ENCODE assay signal across 15 cellular contexts in genomic region chr10:34941471-34942357, GRCh38.
DNase-seq lines count a peak whose midpoint lies in the region; ATAC-seq, FAIRE-seq and TF ChIP-seq lines count a peak whose summit lies in the region.
"Had no signal": no experiment of that assay in that cellular context is flagged by ENCODE, and none has a peak within 500 bp of the region (broad histone marks: within the 10 kb centered on the region; RNA-seq: fewer than 3 reads in every experiment).

No MANE protein-coding gene starts in this region.

- H3K27ac ChIP-seq in astrocyte (ENCODE audit: low read depth, low read length) = no peak overlapping the region
- H3K27ac ChIP-seq in ovary = no peak overlapping the region
- H3K27ac ChIP-seq: BLaER1 treated with 17β-estradiol and CSF1 and Interleukin-3, amounts not matched to agents 10 nM and 100 nM had no signal

- H2AFZ ChIP-seq in astrocyte (ENCODE audit: low read depth, low read length) = peak overlapping the region; percentile 28

- in situ Hi-C loops in KBM-7 (cut with MboI; ENCODE audit: low pct_unique_long_range_greater_than_20kb, low sequenced_read_pairs) = no loop called here

- H3K4me3 Mint-ChIP-seq in astrocyte (ENCODE audit: unreplicated experiment) = no peak overlapping the region
- H3K4me3 Mint-ChIP-seq: brain had no signal

- no peak for TF ChIP-seq EP300 in ovary (IDR thresholded peaks at IDR 0.05)

- no peaks in the 10 kb centered on the region for H4K20me1 ChIP-seq in astrocyte (ENCODE audit: insufficient read depth, low read length)
- H4K20me1 ChIP-seq: BLaER1 treated with 17β-estradiol and CSF1 and Interleukin-3, amounts not matched to agents 10 nM and 100 nM had no signal

- no peaks in the 10 kb centered on the region for H3K27me3 Mint-ChIP-seq in astrocyte (ENCODE audit: low read depth, unreplicated experiment)

- peaks cover 3% of the 10 kb centered on the region for H3K9me3 Mint-ChIP-seq in astrocyte (ENCODE audit: unreplicated experiment)

- TF ChIP-seq POLR2A in ovary (IDR thresholded peaks at IDR 0.05) = no peak

- WGBS in ovary, 3 donors = 74 to 79% (median 79%) methylated on average over 14 of the region's 14 CpGs

- no peak for FAIRE-seq in astrocyte (lab: Jason Lieb, UNC)
- FAIRE-seq: endothelial cell of umbilical vein had no signal

- peak overlapping the region; percentile 41 for H3K4me2 ChIP-seq in astrocyte (ENCODE audit: low read length)

- no peaks in the 10 kb centered on the region for H3K9me3 ChIP-seq in astrocyte (ENCODE audit: insufficient read depth, low read depth, low read length)
- H3K9me3 ChIP-seq in ovary = no peaks in the 10 kb centered on the region
- H3K9me3 ChIP-seq: BLaER1 treated with 17β-estradiol and CSF1 and Interleukin-3, amounts not matched to agents 10 nM and 100 nM had no signal

- ATAC-seq in GM19025 (IDR thresholded peaks at IDR 0.05; ENCODE audit: low read depth, unreplicated experiment) (peak; percentile 81), HG02981 (IDR thresholded peaks at IDR 0.05; ENCODE audit: unreplicated experiment) (peak; percentile 65), GM21528 (IDR thresholded peaks at IDR 0.05; ENCODE audit: low FRiP score, unreplicated experiment) (no peak)

- H3K27me3 ChIP-seq in astrocyte (ENCODE audit: insufficient read depth, low read length) (no peaks in the 10 kb centered on the region), ovary (no peaks in the 10 kb centered on the region)
- H3K27me3 ChIP-seq: BLaER1 treated with 17β-estradiol and CSF1 and Interleukin-3, amounts not matched to agents 10 nM and 100 nM had no signal

- DNase-seq in astrocyte (ENCODE audit: low read depth) (peak; percentile 75), kidney glomerular epithelial cell (lab: John Stamatoyannopoulos, UW) (peak; percentile 18), ovary (no peak), Kasumi-1 (lab: John Stamatoyannopoulos, UW) (no peak), KBM-7 (no peak)
- DNase-seq: activated CD4-positive, alpha-beta T cell treated with anti-CD3 and anti-CD28 coated beads, Interleukin-2, amount 50 U/mL, for 4 hours; activated effector memory CD4-positive, alpha-beta T cell treated with anti-CD3 and anti-CD28 coated beads, Interleukin-2, amount 50 U/mL, for 16 hours; substantia nigra; T-helper 2 cell had no signal

- TF ChIP-seq CTCF in astrocyte (IDR thresholded peaks at IDR 0.05; ENCODE audit: insufficient read depth, low read depth, low read length) = no peak
- TF ChIP-seq CTCF in ovary (IDR thresholded peaks at IDR 0.05) = no peak

- no peaks in the 10 kb centered on the region for H3K36me3 ChIP-seq in astrocyte (ENCODE audit: insufficient read depth, low read length)
- no peaks in the 10 kb centered on the region for H3K36me3 ChIP-seq in ovary
- H3K36me3 ChIP-seq: BLaER1 treated with 17β-estradiol and CSF1 and Interleukin-3, amounts not matched to agents 10 nM and 100 nM had no signal

- no peaks in the 10 kb centered on the region for H3K36me3 Mint-ChIP-seq in astrocyte (ENCODE audit: low read depth, unreplicated experiment)
- H3K36me3 Mint-ChIP-seq: brain had no signal

- H3K4me1 Mint-ChIP-seq in astrocyte (ENCODE audit: low read depth, unreplicated experiment) = peaks cover 20% of the 10 kb centered on the region

- H3K4me3 ChIP-seq in astrocyte (ENCODE audit: insufficient read depth, low read depth, low read length) (no peak overlapping the region), ovary (no peak overlapping the region)
- H3K4me3 ChIP-seq: BLaER1 treated with 17β-estradiol and CSF1 and Interleukin-3, amounts not matched to agents 10 nM and 100 nM had no signal

- peak overlapping the region; percentile 58 for H3K27ac Mint-ChIP-seq in astrocyte (ENCODE audit: unreplicated experiment)

- intact Hi-C loops in ovary (cut with DNase I) = no loop called here

- no peaks in the 10 kb centered on the region for H3K79me2 ChIP-seq in astrocyte (ENCODE audit: insufficient read depth, low read length)

- peaks cover 7% of the 10 kb centered on the region for H3K4me1 ChIP-seq in astrocyte (ENCODE audit: insufficient read depth, low read length)
- H3K4me1 ChIP-seq in ovary (ENCODE audit: insufficient read depth) = no peaks in the 10 kb centered on the region

- H3K9ac ChIP-seq in astrocyte (ENCODE audit: low read length) = no peak overlapping the region
- H3K9ac ChIP-seq: BLaER1 treated with 17β-estradiol and CSF1 and Interleukin-3, amounts not matched to agents 10 nM and 100 nM had no signal

Comparison
In these comparisons a context has a peak if more than half of its experiments do, and no peak if none do; other contexts are left out.
1. DNase-seq: peak in astrocyte (single experiment) and kidney glomerular epithelial cell (single experiment); none in ovary (0 of 5), Kasumi-1 (0 of 2) and KBM-7 (single experiment).